1 cellular context compared by ENCODE assay signal in the genomic region with DNA sequence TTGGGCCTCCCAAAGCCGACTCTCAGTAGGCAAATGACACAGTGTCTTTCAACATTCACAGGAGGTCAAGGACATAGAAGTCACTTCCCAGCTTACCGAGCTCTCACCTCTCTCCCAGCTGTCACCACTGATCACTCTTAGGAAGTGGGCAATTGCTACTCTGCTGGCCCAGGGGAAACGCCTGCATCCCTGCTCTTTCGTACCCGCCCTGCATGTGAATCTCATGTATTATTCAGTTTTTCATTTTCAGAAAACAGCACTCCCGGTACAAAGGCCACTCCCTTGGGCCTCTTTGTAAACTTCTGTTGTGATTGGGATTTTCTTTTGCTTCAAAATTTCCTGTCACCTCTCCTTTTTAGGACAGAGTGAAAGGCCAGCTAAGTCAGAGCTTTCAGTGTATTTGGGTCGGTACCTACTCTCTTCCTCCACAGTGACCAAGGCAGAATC.
TF ChIP-seq lines count a peak whose summit lies in the region.

No MANE protein-coding gene starts in this region.

TF ChIP-seq in HepG2, 621 proteins besides CTCF, POLR2A, EP300 and RAD21 (continues in another document):
- TF ChIP-seq BCL6 (CRISPR knock-in tag; IDR thresholded peaks at IDR 0.05) (0 out of 2 replicates have a peak, but pooled peaks have one; percentile 32), EHMT2 (IDR thresholded peaks at IDR 0.05; ENCODE audit: borderline replicate concordance, low read depth, low read length) (no peak), RXRB (CRISPR knock-in tag; IDR thresholded peaks at IDR 0.05; ENCODE audit: borderline replicate concordance) (peak; percentile 88), RAD51 (IDR thresholded peaks at IDR 0.05; ENCODE audit: borderline replicate concordance) (no peak), NRL (CRISPR knock-in tag; IDR thresholded peaks at IDR 0.05; ENCODE audit: borderline replicate concordance) (no peak), ZFP1 (CRISPR knock-in tag; IDR thresholded peaks at IDR 0.05) (no peak), SNAPC4 (CRISPR knock-in tag; IDR thresholded peaks at IDR 0.05) (no peak), NR2F2 (IDR thresholded peaks at IDR 0.05; ENCODE audit: borderline replicate concordance, low read depth) (0 out of 2 replicates have a peak, but pooled peaks have one; percentile 31), ZNF292 (CRISPR knock-in tag; IDR thresholded peaks at IDR 0.05; ENCODE audit: borderline replicate concordance, low read depth) (peak; percentile 73; the same call in 1 of the 2 replicates), ZNF33B (CRISPR knock-in tag; IDR thresholded peaks at IDR 0.05) (no peak), ZNF703 (CRISPR knock-in tag; IDR thresholded peaks at IDR 0.05; ENCODE audit: borderline replicate concordance) (no peak), SP140L (CRISPR knock-in tag; IDR thresholded peaks at IDR 0.05; ENCODE audit: borderline replicate concordance) (no peak), TAF1 (CRISPR knock-in tag; IDR thresholded peaks at IDR 0.05) (no peak), JARID2 (CRISPR knock-in tag; IDR thresholded peaks at IDR 0.05; ENCODE audit: insufficient replicate concordance) (no peak), KDM2A (CRISPR knock-in tag; IDR thresholded peaks at IDR 0.05; ENCODE audit: borderline replicate concordance, low read depth) (0 out of 2 replicates have a peak, but pooled peaks have one; percentile 35), SSRP1 (CRISPR knock-in tag; IDR thresholded peaks at IDR 0.05) (peak; percentile 45; the same call in 1 of the 2 replicates), ZNF501 (CRISPR knock-in tag; IDR thresholded peaks at IDR 0.05) (0 out of 2 replicates have a peak, but pooled peaks have one; percentile 38), ASH2L (IDR thresholded peaks at IDR 0.05; ENCODE audit: insufficient read length, low read depth, low read length) (peak; percentile 58), ZNF329 (CRISPR knock-in tag; IDR thresholded peaks at IDR 0.05; ENCODE audit: low read depth) (no peak), ZNF331 (CRISPR knock-in tag; IDR thresholded peaks at IDR 0.05) (peak; percentile 39; the same call in 1 of the 2 replicates), FOXP1 (IDR thresholded peaks at IDR 0.05) (no peak), FOXP1 (CRISPR knock-in tag; IDR thresholded peaks at IDR 0.05) (0 out of 2 replicates have a peak, but pooled peaks have one; percentile 10), NR2C2 (CRISPR knock-in tag; IDR thresholded peaks at IDR 0.05; ENCODE audit: borderline replicate concordance) (peak; percentile 88), PAXIP1 (CRISPR knock-in tag; conservative IDR thresholded peaks at IDR 0.05) (peak; percentile 69), GATAD2A (CRISPR knock-in tag; IDR thresholded peaks at IDR 0.05) (peak; percentile 65), MYNN (CRISPR knock-in tag; IDR thresholded peaks at IDR 0.05; ENCODE audit: low read depth) (no peak), ZNF121 (CRISPR knock-in tag; IDR thresholded peaks at IDR 0.05) (no peak), HDAC1 (CRISPR knock-in tag; IDR thresholded peaks at IDR 0.05) (peak; percentile 55), KAT2B (IDR thresholded peaks at IDR 0.05; ENCODE audit: borderline replicate concordance, low read depth, low read length) (no peak), MXD3 (CRISPR knock-in tag; IDR thresholded peaks at IDR 0.05) (no peak), ZC3H13 (CRISPR knock-in tag; IDR thresholded peaks at IDR 0.05) (no peak), SAP130 (CRISPR knock-in tag; IDR thresholded peaks at IDR 0.05; ENCODE audit: low read depth) (peak; percentile 55; the same call in 1 of the 2 replicates), ZNF614 (CRISPR knock-in tag; IDR thresholded peaks at IDR 0.05; ENCODE audit: borderline replicate concordance) (0 out of 2 replicates have a peak, but pooled peaks have one; percentile 30), HMGXB4 (CRISPR knock-in tag; IDR thresholded peaks at IDR 0.05; ENCODE audit: borderline replicate concordance in 1 of 2, low read depth in 1 of 2) (no peak), ZNF235 (CRISPR knock-in tag; IDR thresholded peaks at IDR 0.05; ENCODE audit: borderline replicate concordance) (no peak), ZNF691 (CRISPR knock-in tag; IDR thresholded peaks at IDR 0.05; ENCODE audit: borderline replicate concordance, low read depth) (no peak), ZFP36L1 (CRISPR knock-in tag; IDR thresholded peaks at IDR 0.05) (0 out of 2 replicates have a peak, but pooled peaks have one; percentile 38), SOX5 (CRISPR knock-in tag; IDR thresholded peaks at IDR 0.05; ENCODE audit: borderline replicate concordance) (peak; percentile 39; the same call in 1 of the 2 replicates), KLF9 (CRISPR knock-in tag; IDR thresholded peaks at IDR 0.05; ENCODE audit: low read depth) (no peak), ZSCAN31 (CRISPR knock-in tag; IDR thresholded peaks at IDR 0.05; ENCODE audit: low read depth) (no peak), HNRNPLL (IDR thresholded peaks at IDR 0.05; ENCODE audit: low read depth, low read length, poor library complexity, severe bottlenecking) (no peak), ZBTB25 (CRISPR knock-in tag; IDR thresholded peaks at IDR 0.05) (no peak)
- TF ChIP-seq, protein P1, sequence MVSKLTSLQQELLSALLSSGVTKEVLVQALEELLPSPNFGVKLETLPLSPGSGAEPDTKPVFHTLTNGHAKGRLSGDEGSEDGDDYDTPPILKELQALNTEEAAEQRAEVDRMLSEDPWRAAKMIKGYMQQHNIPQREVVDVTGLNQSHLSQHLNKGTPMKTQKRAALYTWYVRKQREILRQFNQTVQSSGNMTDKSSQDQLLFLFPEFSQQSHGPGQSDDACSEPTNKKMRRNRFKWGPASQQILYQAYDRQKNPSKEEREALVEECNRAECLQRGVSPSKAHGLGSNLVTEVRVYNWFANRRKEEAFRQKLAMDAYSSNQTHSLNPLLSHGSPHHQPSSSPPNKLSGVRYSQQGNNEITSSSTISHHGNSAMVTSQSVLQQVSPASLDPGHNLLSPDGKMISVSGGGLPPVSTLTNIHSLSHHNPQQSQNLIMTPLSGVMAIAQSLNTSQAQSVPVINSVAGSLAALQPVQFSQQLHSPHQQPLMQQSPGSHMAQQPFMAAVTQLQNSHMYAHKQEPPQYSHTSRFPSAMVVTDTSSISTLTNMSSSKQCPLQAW (CRISPR knock-in tag; IDR thresholded peaks at IDR 0.05): peak; percentile 60; the same call in 1 of the 2 replicates
- TF ChIP-seq, protein P2, sequence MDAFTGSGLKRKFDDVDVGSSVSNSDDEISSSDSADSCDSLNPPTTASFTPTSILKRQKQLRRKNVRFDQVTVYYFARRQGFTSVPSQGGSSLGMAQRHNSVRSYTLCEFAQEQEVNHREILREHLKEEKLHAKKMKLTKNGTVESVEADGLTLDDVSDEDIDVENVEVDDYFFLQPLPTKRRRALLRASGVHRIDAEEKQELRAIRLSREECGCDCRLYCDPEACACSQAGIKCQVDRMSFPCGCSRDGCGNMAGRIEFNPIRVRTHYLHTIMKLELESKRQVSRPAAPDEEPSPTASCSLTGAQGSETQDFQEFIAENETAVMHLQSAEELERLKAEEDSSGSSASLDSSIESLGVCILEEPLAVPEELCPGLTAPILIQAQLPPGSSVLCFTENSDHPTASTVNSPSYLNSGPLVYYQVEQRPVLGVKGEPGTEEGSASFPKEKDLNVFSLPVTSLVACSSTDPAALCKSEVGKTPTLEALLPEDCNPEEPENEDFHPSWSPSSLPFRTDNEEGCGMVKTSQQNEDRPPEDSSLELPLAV (CRISPR knock-in tag; conservative IDR thresholded peaks at IDR 0.05; ENCODE audit: low read depth): no peak
- TF ChIP-seq, protein P3, sequence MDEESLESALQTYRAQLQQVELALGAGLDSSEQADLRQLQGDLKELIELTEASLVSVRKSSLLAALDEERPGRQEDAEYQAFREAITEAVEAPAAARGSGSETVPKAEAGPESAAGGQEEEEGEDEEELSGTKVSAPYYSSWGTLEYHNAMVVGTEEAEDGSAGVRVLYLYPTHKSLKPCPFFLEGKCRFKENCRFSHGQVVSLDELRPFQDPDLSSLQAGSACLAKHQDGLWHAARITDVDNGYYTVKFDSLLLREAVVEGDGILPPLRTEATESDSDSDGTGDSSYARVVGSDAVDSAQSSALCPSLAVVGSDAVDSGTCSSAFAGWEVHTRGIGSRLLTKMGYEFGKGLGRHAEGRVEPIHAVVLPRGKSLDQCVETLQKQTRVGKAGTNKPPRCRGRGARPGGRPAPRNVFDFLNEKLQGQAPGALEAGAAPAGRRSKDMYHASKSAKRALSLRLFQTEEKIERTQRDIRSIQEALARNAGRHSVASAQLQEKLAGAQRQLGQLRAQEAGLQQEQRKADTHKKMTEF (CRISPR knock-in tag; IDR thresholded peaks at IDR 0.05): peak; percentile 51; the same call in 1 of the 2 replicates
